ENCODE assay signal across 9 cellular contexts in the genomic region with DNA sequence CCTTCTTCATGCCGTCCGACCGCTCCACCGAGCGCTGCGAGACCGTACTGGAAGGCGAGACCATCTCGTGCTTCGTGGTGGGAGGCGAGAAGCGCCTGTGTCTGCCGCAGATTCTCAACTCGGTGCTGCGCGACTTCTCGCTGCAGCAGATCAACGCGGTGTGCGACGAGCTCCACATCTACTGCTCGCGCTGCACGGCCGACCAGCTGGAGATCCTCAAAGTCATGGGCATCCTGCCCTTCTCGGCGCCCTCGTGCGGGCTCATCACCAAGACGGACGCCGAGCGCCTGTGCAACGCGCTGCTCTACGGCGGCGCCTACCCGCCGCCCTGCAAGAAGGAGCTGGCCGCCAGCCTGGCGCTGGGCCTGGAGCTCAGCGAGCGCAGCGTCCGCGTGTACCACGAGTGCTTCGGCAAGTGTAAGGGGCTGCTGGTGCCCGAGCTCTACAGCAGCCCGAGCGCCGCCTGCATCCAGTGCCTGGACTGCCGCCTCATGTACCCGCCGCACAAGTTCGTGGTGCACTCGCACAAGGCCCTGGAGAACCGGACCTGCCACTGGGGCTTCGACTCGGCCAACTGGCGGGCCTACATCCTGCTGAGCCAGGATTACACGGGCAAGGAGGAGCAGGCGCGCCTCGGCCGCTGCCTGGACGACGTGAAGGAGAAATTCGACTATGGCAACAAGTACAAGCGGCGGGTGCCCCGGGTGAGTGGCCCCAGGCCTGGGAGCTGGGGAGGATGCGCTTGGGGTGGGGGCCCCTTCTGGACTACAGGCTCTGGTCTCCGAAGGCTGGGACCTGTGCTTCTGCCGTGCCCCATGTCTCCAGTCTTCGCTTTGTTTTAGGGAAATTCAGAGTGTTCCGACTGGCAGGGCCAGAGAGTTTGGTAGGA. TPM values are rescaled to one million over a fixed set of nuclear protein-coding genes. Genes with fewer than 3 reads are reported as not detected.
DNase-seq lines count a peak whose midpoint lies in the region; ATAC-seq, FAIRE-seq and TF ChIP-seq lines count a peak whose summit lies in the region.
"Had no signal": no experiment of that assay in that cellular context is flagged by ENCODE, and none has a peak within 500 bp of the region (broad histone marks: within the 10 kb centered on the region; RNA-seq: fewer than 3 reads in every experiment).

No MANE protein-coding gene starts in this region.

- H4K20me1 ChIP-seq in DOHH2 (ENCODE audit: control insufficient read depth, insufficient read depth, low read depth, low read length): 0 out of 2 replicates have a peak, but pooled peaks cover 7% of the 10 kb centered on the region
- H4K20me1 ChIP-seq in smooth muscle cell (ENCODE audit: low read depth): peaks cover 57% of the 10 kb centered on the region

- H3K4me3 ChIP-seq in DOHH2 (ENCODE audit: low read length) (peak overlapping the region; percentile 15; the same call in 1 of the 2 replicates), bronchial epithelial cell (ENCODE audit: low read depth, low read length) (peak overlapping the region; percentile 72), smooth muscle cell (peak overlapping the region; percentile 74)

- no peak overlapping the region for H3K27ac ChIP-seq in DOHH2 (ENCODE audit: low read depth, low read length)
- peak overlapping the region; percentile 80 for H3K27ac ChIP-seq in smooth muscle cell (ENCODE audit: low read depth)

- H3K36me3 ChIP-seq in DOHH2 (ENCODE audit: control insufficient read depth, low read length) (no peaks in the 10 kb centered on the region), bronchial epithelial cell (ENCODE audit: control insufficient read depth, insufficient read depth, low read length) (no peaks in the 10 kb centered on the region), smooth muscle cell (ENCODE audit: low read depth) (no peaks in the 10 kb centered on the region)

- under 1% methylated on average over 78 of the region's 78 CpGs for WGBS in smooth muscle cell (ENCODE audit: low lambda C conversion rate)

- DNase-seq in M059J (ENCODE audit: low read depth) (peak; percentile 71), T1000 (lab: John Stamatoyannopoulos, UW) (peak; percentile 45), bronchial epithelial cell (ENCODE audit: low read depth) (no peak), iris pigment epithelial cell (ENCODE audit: low read depth) (peak; percentile 63), smooth muscle cell (lab: John Stamatoyannopoulos, UW; ENCODE audit: unreplicated experiment) (no peak), SW 1271 (lab: John Stamatoyannopoulos, UW) (no peak)

- TF ChIP-seq CTCF in DOHH2 (IDR thresholded peaks at IDR 0.05; ENCODE audit: low read depth, low read length, poor library complexity, severe bottlenecking) (no peak), bronchial epithelial cell (IDR thresholded peaks at IDR 0.05; ENCODE audit: insufficient read depth, low read length, severe bottlenecking) (peak; percentile 7), smooth muscle cell (IDR thresholded peaks at IDR 0.05; ENCODE audit: borderline replicate concordance, insufficient read depth, poor library complexity, severe bottlenecking) (no peak)

- H3K4me1 ChIP-seq in DOHH2 (ENCODE audit: control insufficient read depth, low read length) (peaks cover 12% of the 10 kb centered on the region), smooth muscle cell (ENCODE audit: low read depth) (peaks cover 48% of the 10 kb centered on the region)

- H3F3A ChIP-seq in DOHH2 (ENCODE audit: control insufficient read depth, insufficient read depth): no peaks in the 10 kb centered on the region
- H3F3A ChIP-seq in smooth muscle cell (ENCODE audit: low read depth): peaks cover 8% of the 10 kb centered on the region

- no peak overlapping the region for H2AFZ ChIP-seq in smooth muscle cell (ENCODE audit: low read depth)

- H3K79me2 ChIP-seq in DOHH2 (ENCODE audit: control insufficient read depth, low read length) (no peaks in the 10 kb centered on the region), smooth muscle cell (ENCODE audit: low read depth) (peaks cover 57% of the 10 kb centered on the region)

- H3K27me3 ChIP-seq in DOHH2 (ENCODE audit: control insufficient read depth, low read length) (peaks cover 22% of the 10 kb centered on the region), bronchial epithelial cell (ENCODE audit: control insufficient read depth, insufficient read depth, low read length) (no peaks in the 10 kb centered on the region), smooth muscle cell (ENCODE audit: low read depth) (no peaks in the 10 kb centered on the region)

- H3K9me2 ChIP-seq in DOHH2 (replicated peaks; ENCODE audit: control insufficient read depth, low read length): no peaks in the 10 kb centered on the region

- H3K9me3 ChIP-seq in DOHH2 (ENCODE audit: control insufficient read depth, insufficient read depth, low read length) (no peaks in the 10 kb centered on the region), smooth muscle cell (replicated peaks; ENCODE audit: low read depth) (no peaks in the 10 kb centered on the region)

- peak overlapping the region; percentile 72 for H3K9ac ChIP-seq in smooth muscle cell (ENCODE audit: low read depth)

- FAIRE-seq in bronchial epithelial cell (lab: Jason Lieb, UNC): no peak
- FAIRE-seq: TTC549 had no signal

- ATAC-seq in HG02759 (IDR thresholded peaks at IDR 0.05; ENCODE audit: unreplicated experiment): no peak

- H3K4me2 ChIP-seq in DOHH2 (ENCODE audit: low read length) (peak overlapping the region; percentile 30; the same call in 1 of the 2 replicates), smooth muscle cell (peak overlapping the region; percentile 98)

RNA-seq across cellular contexts. Expression of a gene that starts 1.2 kb away (rescaled TPM):
- total RNA-seq in M059J (2014; rRNA removed; shearing (Covaris generic)): 3.5 and 13.8 TPM in 2 replicates
- total RNA-seq in bronchial epithelial cell (8.4 and 9.2 TPM in 2 replicates), smooth muscle cell (14.4 and 19.6 TPM in 2 replicates)
- polyA plus RNA-seq in smooth muscle cell: 4.2 and 6.8 TPM in 2 replicates

RNA-seq across cellular contexts. Expression of a gene that starts 34.7 kb away (rescaled TPM):
- total RNA-seq in M059J (2014; rRNA removed; shearing (Covaris generic)): 12.8 and 23.1 TPM in 2 replicates
- total RNA-seq in bronchial epithelial cell: 14.2 and 15.0 TPM in 2 replicates
- 33.1 and 39.8 TPM in 2 replicates for total RNA-seq in smooth muscle cell
- 152 and 162 TPM in 2 replicates for polyA plus RNA-seq in smooth muscle cell

Comparison
In these comparisons a context has a peak if more than half of its experiments do, and no peak if none do; other contexts are left out.
1. H3K4me3 ChIP-seq: peak in every context shown above with its lines; median percentile 74 in smooth muscle cell; 72 in bronchial epithelial cell; 15 in DOHH2.
2. DNase-seq: peak in M059J (single experiment), T1000 (single experiment) and iris pigment epithelial cell (single experiment); none in bronchial epithelial cell (single experiment), smooth muscle cell (single experiment) and SW 1271 (0 of 2).